8 cellular contexts compared by ENCODE assay signal in genomic region chr2:178280261-178280852, GRCh38.
DNase-seq lines count a peak whose midpoint lies in the region; ATAC-seq and TF ChIP-seq lines count a peak whose summit lies in the region.

No MANE protein-coding gene starts in this region.

- no peaks in the 10 kb centered on the region for H3K27me3 ChIP-seq in lower lobe of right lung (ENCODE audit: low read depth)
- no peaks in the 10 kb centered on the region for H3K27me3 ChIP-seq in vagina

- H3K36me3 ChIP-seq in lower lobe of right lung (no peaks in the 10 kb centered on the region), vagina (no peaks in the 10 kb centered on the region)

- peaks cover 39% of the 10 kb centered on the region for H3K27me3 Mint-ChIP-seq in central memory CD8-positive, alpha-beta T cell

- H3K9me3 ChIP-seq in lower lobe of right lung, result no peaks in the 10 kb centered on the region
- H3K9me3 ChIP-seq in vagina, result no peaks in the 10 kb centered on the region

- DNase-seq in Caki2 (ENCODE audit: low read depth) (peak; percentile 16), OCI-M2 (lab: John Stamatoyannopoulos, UW; ENCODE audit: unreplicated experiment) (peak; percentile 12), lower lobe of right lung (no peak), vagina (ENCODE audit: extremely low spot score in 2 of 2) (no peak), UCSD-AML1 (lab: John Stamatoyannopoulos, UW; ENCODE audit: unreplicated experiment) (no peak)
- no peak for DNase-seq in central memory CD8-positive, alpha-beta T cell (ENCODE audit: low spot score in 2 of 2)

- H3K4me1 ChIP-seq in lower lobe of right lung (no peaks in the 10 kb centered on the region), vagina (no peaks in the 10 kb centered on the region)

- intact Hi-C loops in lower lobe of right lung (cut with DNase I) (no loop called here), vagina (cut with DNase I) (loop anchor here (10.0 kb wide), 1 partner anchor 146 kb away; no protein-coding TSS in a partner anchor)

- in situ Hi-C loops in Caki2 (cut with HindIII; ENCODE audit: low pct_unique_long_range_greater_than_20kb, low sequenced_read_pairs), result no loop called here

- no peak overlapping the region for H3K27ac Mint-ChIP-seq in central memory CD8-positive, alpha-beta T cell (ENCODE audit: low read depth)

- ATAC-seq in GM18861 (IDR thresholded peaks at IDR 0.05; ENCODE audit: unreplicated experiment) (peak; percentile 82), HG03159 (IDR thresholded peaks at IDR 0.05; ENCODE audit: unreplicated experiment) (peak; percentile 87), lower lobe of right lung (peak; percentile 73 to 90)
- ATAC-seq in central memory CD8-positive, alpha-beta T cell (replicated peaks; ENCODE audit: extremely low read depth, poor library complexity, severe bottlenecking), result peak; percentile 36

- H3K36me3 Mint-ChIP-seq in central memory CD8-positive, alpha-beta T cell (ENCODE audit: insufficient read depth), result peaks cover 2% of the 10 kb centered on the region

- no peaks in the 10 kb centered on the region for H3K4me1 Mint-ChIP-seq in central memory CD8-positive, alpha-beta T cell

- no peak overlapping the region for H3K4me3 ChIP-seq in lower lobe of right lung
- H3K4me3 ChIP-seq in vagina, result no peak overlapping the region

- no peak for TF ChIP-seq POLR2A in vagina (IDR thresholded peaks at IDR 0.05)

- H3K4me3 Mint-ChIP-seq in central memory CD8-positive, alpha-beta T cell, result no peak overlapping the region

- no peaks in the 10 kb centered on the region for H3K9me3 Mint-ChIP-seq in central memory CD8-positive, alpha-beta T cell

- peak; percentile 86 for TF ChIP-seq CTCF in lower lobe of right lung (IDR thresholded peaks at IDR 0.05)
- TF ChIP-seq CTCF in vagina (IDR thresholded peaks at IDR 0.05), result peak; percentile 44 to 62 (median 49)

- H3K27ac ChIP-seq in lower lobe of right lung (no peak overlapping the region), vagina (no peak overlapping the region)

Comparison
In these comparisons a context has a peak if more than half of its experiments do, and no peak if none do; other contexts are left out.
1. DNase-seq: peak in Caki2 (single experiment) and OCI-M2 (single experiment); none in central memory CD8-positive, alpha-beta T cell (0 of 2), lower lobe of right lung (single experiment), vagina (0 of 2) and UCSD-AML1 (single experiment).
2. ATAC-seq: peak in every context shown above with its lines; median percentile 87 in HG03159; 82 in GM18861; 82 in lower lobe of right lung; 36 in central memory CD8-positive, alpha-beta T cell.